9 cellular contexts compared by ENCODE assay signal in the genomic region with DNA sequence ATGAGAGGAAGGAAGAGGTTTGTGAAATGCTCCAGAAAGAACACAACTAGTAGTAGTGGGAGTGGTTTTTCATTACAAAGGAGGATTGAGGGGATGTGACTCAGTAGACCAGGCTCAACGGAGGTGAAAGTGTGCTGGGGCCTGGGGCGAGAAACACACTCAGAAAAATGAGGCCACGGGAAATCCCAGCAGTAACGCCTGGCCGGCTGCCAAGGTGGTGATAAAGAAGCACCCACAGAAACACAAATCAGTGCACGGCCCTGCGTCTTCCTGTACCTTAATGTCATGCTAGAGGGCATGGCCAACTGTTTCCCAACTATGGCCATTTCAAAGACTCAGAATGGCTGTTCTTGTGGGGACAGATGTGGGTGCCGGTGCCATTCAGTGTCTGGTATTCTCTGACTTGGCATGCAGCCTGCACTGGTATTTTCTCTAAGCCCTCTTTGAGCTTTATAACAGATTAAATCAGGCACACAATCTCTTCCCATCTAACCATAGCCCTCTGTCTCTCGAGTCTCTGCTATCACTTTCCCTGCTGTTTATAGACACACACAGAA. TPM values are rescaled to one million over a fixed set of nuclear protein-coding genes. Genes with fewer than 3 reads are reported as not detected.
DNase-seq lines count a peak whose midpoint lies in the region; ATAC-seq, FAIRE-seq and TF ChIP-seq lines count a peak whose summit lies in the region.
"Had no signal": no experiment of that assay in that cellular context is flagged by ENCODE, and none has a peak within 500 bp of the region (broad histone marks: within the 10 kb centered on the region; RNA-seq: fewer than 3 reads in every experiment).

No MANE protein-coding gene starts in this region.

- BruUV-seq in endothelial cell of umbilical vein (replicated peaks; lab: Mats Ljungman, UMichigan) (no TSS peak), HepG2 (replicated peaks; lab: Mats Ljungman, UMichigan) (no TSS peak)

- H3K9ac ChIP-seq in endothelial cell of umbilical vein (replicated peaks; ENCODE audit: extremely low read depth, insufficient read depth, low read length) (no peak overlapping the region), HepG2 (ENCODE audit: insufficient read depth, low read depth, low read length) (no peak overlapping the region)

- TF ChIP-seq EP300 in HepG2 (IDR thresholded peaks at IDR 0.05; ENCODE audit: low read depth in 2 of 2, low read length in 2 of 2) (no peak), HepG2 (CRISPR knock-in tag; IDR thresholded peaks at IDR 0.05; ENCODE audit: borderline replicate concordance) (no peak)

- in situ Hi-C loops in HepG2 (cut with HindIII; ENCODE audit: extremely low pct_ligation_motif_present, low pct_unique_long_range_greater_than_20kb): loop anchor here (5.0 kb wide), 1 partner anchor 648 kb away; no protein-coding TSS in a partner anchor

- H3K27me3 Mint-ChIP-seq in CD8-positive, alpha-beta T cell (ENCODE audit: low read depth): no peaks in the 10 kb centered on the region

- dilution Hi-C loops in endothelial cell of umbilical vein (cut with MboI; ENCODE audit: extremely low pct_ligation_motif_present, low sequenced_read_pairs): no loop called here

- no peak overlapping the region for H3K4me3 ChIP-seq in CD8-positive, alpha-beta T cell (ENCODE audit: low read depth, low read length)
- H3K4me3 ChIP-seq in endothelial cell of umbilical vein (replicated peaks in 1 of 3; ENCODE audit: insufficient read depth in 1 of 3, low read depth in 1 of 3, low read length in 3 of 3) (no peak overlapping the region), HepG2 (replicated peaks in 1 of 3; ENCODE audit: insufficient read depth in 1 of 3, low read depth in 2 of 3, low read length in 3 of 3) (no peak overlapping the region)
- H3K4me3 ChIP-seq: vagina had no signal

- peaks cover under 1% of the 10 kb centered on the region for H3K36me3 ChIP-seq in CD8-positive, alpha-beta T cell (ENCODE audit: insufficient read depth, low read length)
- H3K36me3 ChIP-seq in endothelial cell of umbilical vein (ENCODE audit: control insufficient read depth in 2 of 2, extremely low read depth in 1 of 2, insufficient read depth in 2 of 2, low read length in 2 of 2) (peaks cover 0 to 2% of the 10 kb centered on the region in 2 experiments), HepG2 (replicated peaks in 1 of 2; ENCODE audit: control insufficient read depth in 1 of 2, insufficient read depth in 2 of 2, low read length in 2 of 2) (peaks cover 4 to 17% of the 10 kb centered on the region in 2 experiments; a peak in 2 of 5 replicates)
- H3K36me3 ChIP-seq: vagina had no signal

- TF ChIP-seq POLR2A in endothelial cell of umbilical vein (IDR thresholded peaks at IDR 0.05; ENCODE audit: low read depth, low read length) (no peak), HepG2 (IDR thresholded peaks at IDR 0.05; ENCODE audit: insufficient read depth in 1 of 2, low read depth in 2 of 2, low read length in 2 of 2) (no peak)

- H2AFZ ChIP-seq in endothelial cell of umbilical vein (ENCODE audit: low read depth, low read length) (peak overlapping the region; percentile 47), HepG2 (ENCODE audit: low read length) (no peak overlapping the region)

- POLR2A ChIA-PET in CD8-positive, alpha-beta T cell (lab: Charles Lee): no interaction called here
- POLR2A ChIA-PET in endothelial cell of umbilical vein (lab: Charles Lee) (no interaction called here), HepG2 (lab: Yijun Ruan, JAX) (no interaction called here)

- peaks cover 4% of the 10 kb centered on the region for H3K4me1 Mint-ChIP-seq in CD8-positive, alpha-beta T cell (ENCODE audit: low read depth)

- H3K79me2 ChIP-seq in endothelial cell of umbilical vein (ENCODE audit: control insufficient read depth, insufficient read depth, low read length) (no peaks in the 10 kb centered on the region), HepG2 (ENCODE audit: insufficient read depth, low read length) (no peaks in the 10 kb centered on the region)

- DNase-seq in CD8-positive, alpha-beta T cell: peak; percentile 42 to 84 (median 72)
- DNase-seq in activated CD4-positive, alpha-beta T cell treated with anti-CD3 and anti-CD28 coated beads, Interleukin-2, amount 50 U/mL, for 4 hours: peak; percentile 80 to 84
- DNase-seq in endothelial cell of umbilical vein (ENCODE audit: low read depth, low spot score) (peak; percentile 85), NCI-H524 treated with DMSO at 0.1 percent for 48 hours (lab: John Stamatoyannopoulos, UW) (no peak), HepG2 (ENCODE audit: low spot score) (no peak)
- peak; percentile 64 for DNase-seq in stimulated activated CD8-positive, alpha-beta memory T cell treated with anti-CD3 and anti-CD28 coated beads, Interleukin-12 subunit alpha, Interleukin-12 subunit beta, amount 100 ng/mL, for 4 hours (ENCODE audit: low read depth)

- intact Hi-C loops in CD8-positive, alpha-beta T cell (cut with DNase I, micrococcal nuclease): loop anchor here in 1 of 2 experiments (5.0 kb wide), 1 partner anchor 183 kb away; no protein-coding TSS in a partner anchor
- intact Hi-C loops in endothelial cell of umbilical vein (cut with micrococcal nuclease): loop anchor here (2.0 to 5.0 kb wide), 3 partner anchors 403 to 978 kb away; a partner anchor contains a TSS
- intact Hi-C loops in HepG2 (cut with micrococcal nuclease; ENCODE audit: unreplicated experiment): no loop called here

- peaks cover 24% of the 10 kb centered on the region for H3K36me3 Mint-ChIP-seq in CD8-positive, alpha-beta T cell

- no peak overlapping the region for H3K4me3 Mint-ChIP-seq in CD8-positive, alpha-beta T cell

- H3K9me1 ChIP-seq in endothelial cell of umbilical vein (replicated peaks; ENCODE audit: control insufficient read depth, extremely low read depth, insufficient read depth, low read length): no peaks in the 10 kb centered on the region

- no peaks in the 10 kb centered on the region for H3K27me3 ChIP-seq in CD8-positive, alpha-beta T cell (ENCODE audit: insufficient read depth, low read length)
- H3K27me3 ChIP-seq in endothelial cell of umbilical vein (ENCODE audit: control insufficient read depth in 2 of 2, insufficient read depth in 2 of 2, low read length in 2 of 2): no peaks in the 10 kb centered on the region
- H3K27me3 ChIP-seq in HepG2 (ENCODE audit: control insufficient read depth in 1 of 2, insufficient read depth in 2 of 2, low read length in 2 of 2): no peaks in the 10 kb centered on the region
- H3K27me3 ChIP-seq: vagina had no signal

- ATAC-seq in CD8-positive, alpha-beta T cell: peak; percentile 58
- peak; percentile 78 for ATAC-seq in HG02884 (IDR thresholded peaks at IDR 0.05; ENCODE audit: unreplicated experiment)
- ATAC-seq in HG02840 (IDR thresholded peaks at IDR 0.05; ENCODE audit: low FRiP score, unreplicated experiment): no peak
- ATAC-seq in HepG2: no peak

- FAIRE-seq in endothelial cell of umbilical vein (lab: Jason Lieb, UNC): peak; percentile 93
- no peak for FAIRE-seq in HepG2 (lab: Jason Lieb, UNC)

- H3K9me3 ChIP-seq in CD8-positive, alpha-beta T cell (ENCODE audit: low read length): no peaks in the 10 kb centered on the region
- H3K9me3 ChIP-seq in endothelial cell of umbilical vein (replicated peaks; ENCODE audit: control insufficient read depth, insufficient read depth, low read length) (no peaks in the 10 kb centered on the region), HepG2 (ENCODE audit: low read length) (no peaks in the 10 kb centered on the region)
- H3K9me3 ChIP-seq: vagina had no signal

- H3K9me3 Mint-ChIP-seq in CD8-positive, alpha-beta T cell: no peaks in the 10 kb centered on the region

- TF ChIP-seq CTCF in CD8-positive, alpha-beta T cell (IDR thresholded peaks at IDR 0.05): no peak
- TF ChIP-seq CTCF in endothelial cell of umbilical vein (IDR thresholded peaks at IDR 0.05; ENCODE audit: extremely low read depth in 1 of 2, insufficient read depth in 1 of 2, low read depth in 1 of 2, low read length in 2 of 2): no peak
- no peak for TF ChIP-seq CTCF in HepG2 (CRISPR knock-in tag; IDR thresholded peaks at IDR 0.05)

- no peak for TF ChIP-seq RAD21 in HepG2 (CRISPR knock-in tag; IDR thresholded peaks at IDR 0.05)

- H3K27ac ChIP-seq in CD8-positive, alpha-beta T cell (ENCODE audit: low read depth, low read length): no peak overlapping the region
- H3K27ac ChIP-seq in endothelial cell of umbilical vein (ENCODE audit: insufficient read depth, low read depth, low read length) (peak overlapping the region; percentile 43), HepG2 (ENCODE audit: extremely low read length, insufficient read depth, low read length) (no peak overlapping the region)
- H3K27ac ChIP-seq: vagina had no signal

- H3K4me1 ChIP-seq in CD8-positive, alpha-beta T cell (ENCODE audit: insufficient read depth, low read length): peaks cover 13% of the 10 kb centered on the region
- H3K4me1 ChIP-seq in endothelial cell of umbilical vein (ENCODE audit: control insufficient read depth, extremely low read depth, insufficient read depth, low read length) (peaks cover 17% of the 10 kb centered on the region), HepG2 (ENCODE audit: insufficient read depth, low read length) (no peaks in the 10 kb centered on the region; the same call in 1 of the 2 replicates)

- H3K27ac Mint-ChIP-seq in CD8-positive, alpha-beta T cell: no peak overlapping the region

- CTCF ChIA-PET in CD8-positive, alpha-beta T cell (lab: Charles Lee): interaction anchor here (3.8 kb wide), 2 partner anchors 503 to 643 kb away, joined by 31 to 51 read pairs; no protein-coding TSS in a partner anchor
- CTCF ChIA-PET in endothelial cell of umbilical vein (lab: Charles Lee): interaction anchor here (1.8 kb wide), 1 partner anchor 550 kb away, joined by 7 read pairs; no protein-coding TSS in a partner anchor
- CTCF ChIA-PET in HepG2 (lab: Yijun Ruan, JAX; ENCODE audit: low intra/inter-chr PET ratio, low total read pairs): no interaction called here

- 96% methylated on average over 9 of the region's 9 CpGs for WGBS in HepG2 (ENCODE audit: low lambda C conversion rate)

- H4K20me1 ChIP-seq in endothelial cell of umbilical vein (replicated peaks; ENCODE audit: control insufficient read depth, extremely low read depth, insufficient read depth, low read length): no peaks in the 10 kb centered on the region
- no peaks in the 10 kb centered on the region for H4K20me1 ChIP-seq in HepG2 (ENCODE audit: insufficient read depth, low read length)

- peak overlapping the region; percentile 75 for H3K4me2 ChIP-seq in endothelial cell of umbilical vein (ENCODE audit: insufficient read depth, low read length)
- H3K4me2 ChIP-seq in HepG2 (ENCODE audit: low read depth, low read length): no peak overlapping the region

RNA-seq across cellular contexts. Expression of a gene that starts 38.2 kb away (rescaled TPM):
- total RNA-seq in CD8-positive, alpha-beta T cell: 1 to 10 TPM; 8.5 to 8.6 TPM
- total RNA-seq in endothelial cell of umbilical vein: 12.4 and 12.7 TPM in 2 replicates
- 4.3 and 4.7 TPM in 2 replicates for polyA plus RNA-seq in endothelial cell of umbilical vein
- polyA plus RNA-seq in endothelial cell of umbilical vein (2011; cell fraction: cytosol; rRNA removed): 4.7 and 4.8 TPM in 2 replicates
- 9.7 and 10.6 TPM in 2 replicates for polyA plus RNA-seq in endothelial cell of umbilical vein (2011; cell fraction: nucleus; rRNA removed)
- 4.8 and 7.2 TPM in 2 replicates for polyA plus RNA-seq in endothelial cell of umbilical vein (2012)
- 14.9 and 15.4 TPM in 2 replicates for polyA minus RNA-seq in endothelial cell of umbilical vein
- 20.4 TPM for polyA minus RNA-seq in endothelial cell of umbilical vein (2011; cell fraction: cytosol; rRNA and poly(A)+ RNA removed)
- polyA minus RNA-seq in endothelial cell of umbilical vein (2011; cell fraction: nucleus; rRNA and poly(A)+ RNA removed): 12.4 and 16.0 TPM in 2 replicates
- total RNA-seq in HepG2 (2016; rRNA removed; fragmentation: Illumina TruSeq; extraction: Trizol): 17.6 and 17.9 TPM in 2 replicates
- 1.1 and 1.6 TPM in 2 replicates for total RNA-seq in HepG2 (2016; cell fraction: cytosol; rRNA removed; fragmentation: Illumina TruSeq; extraction: Trizol; ENCODE audit: low read depth)
- total RNA-seq in HepG2 (2016; cell fraction: insoluble cytoplasmic fraction; rRNA removed; fragmentation: Illumina TruSeq; extraction: Trizol): 17.2 and 17.6 TPM in 2 replicates
- 4.1 and 4.2 TPM in 2 replicates for total RNA-seq in HepG2 (2016; cell fraction: membrane; rRNA removed; fragmentation: Illumina TruSeq; extraction: Trizol)
- total RNA-seq in HepG2 (2016; cell fraction: nucleus; rRNA removed; fragmentation: Illumina TruSeq; extraction: Trizol): 18.1 and 23.3 TPM in 2 replicates
- 3.9 and 4.0 TPM in 2 replicates for polyA plus RNA-seq in HepG2 (2011; rRNA removed)
- polyA plus RNA-seq in HepG2 (2011; cell fraction: cytosol; rRNA removed): 3.3 and 4.5 TPM in 2 replicates
- polyA plus RNA-seq in HepG2 (2011; cell fraction: nucleus; rRNA removed): 5.7 and 6.2 TPM in 2 replicates
- polyA plus RNA-seq in HepG2 (2012): 4.1 and 5.4 TPM in 2 replicates
- polyA plus RNA-seq in HepG2 (2016; cell fraction: cytosol; fragmentation: Illumina TruSeq; extraction: Trizol; ENCODE audit: low read depth): 0.28 and 0.29 TPM in 2 replicates
- 8.1 and 9.3 TPM in 2 replicates for polyA plus RNA-seq in HepG2 (2016; cell fraction: insoluble cytoplasmic fraction; fragmentation: Illumina TruSeq; extraction: Trizol; ENCODE audit: low read depth)
- polyA plus RNA-seq in HepG2 (2016; cell fraction: membrane; fragmentation: Illumina TruSeq; extraction: Trizol; ENCODE audit: low read depth): 0.63 and 0.86 TPM in 2 replicates
- polyA plus RNA-seq in HepG2 (2016; cell fraction: nucleus; fragmentation: Illumina TruSeq; extraction: Trizol; ENCODE audit: insufficient read depth, low read depth): 15.0 and 20.4 TPM in 2 replicates
- 21.0 and 54.3 TPM in 2 replicates for polyA minus RNA-seq in HepG2 (2011; rRNA and poly(A)+ RNA removed; ENCODE audit: low replicate concordance)
- polyA minus RNA-seq in HepG2 (2011; cell fraction: cytosol; rRNA and poly(A)+ RNA removed): 5.5 and 8.0 TPM in 2 replicates
- 20.3 and 25.4 TPM in 2 replicates for polyA minus RNA-seq in HepG2 (2011; cell fraction: nucleus; rRNA and poly(A)+ RNA removed)

RNA-seq across cellular contexts. Expression of a gene that starts 38.3 kb away (rescaled TPM):
- total RNA-seq in CD8-positive, alpha-beta T cell: 10 to 100 TPM; 25.4 to 28.0 TPM
- 20.3 and 24.8 TPM in 2 replicates for total RNA-seq in endothelial cell of umbilical vein
- 19.7 and 21.1 TPM in 2 replicates for polyA plus RNA-seq in endothelial cell of umbilical vein
- 20.0 and 21.0 TPM in 2 replicates for polyA plus RNA-seq in endothelial cell of umbilical vein (2011; cell fraction: cytosol; rRNA removed)
- polyA plus RNA-seq in endothelial cell of umbilical vein (2011; cell fraction: nucleus; rRNA removed): 29.7 and 30.2 TPM in 2 replicates
- polyA plus RNA-seq in endothelial cell of umbilical vein (2012): 12.1 and 17.9 TPM in 2 replicates
- polyA minus RNA-seq in endothelial cell of umbilical vein: 31.6 and 42.2 TPM in 2 replicates
- 16.0 TPM for polyA minus RNA-seq in endothelial cell of umbilical vein (2011; cell fraction: cytosol; rRNA and poly(A)+ RNA removed)
- 15.8 and 22.1 TPM in 2 replicates for polyA minus RNA-seq in endothelial cell of umbilical vein (2011; cell fraction: nucleus; rRNA and poly(A)+ RNA removed)
- total RNA-seq in HepG2 (2016; rRNA removed; fragmentation: Illumina TruSeq; extraction: Trizol): 16.8 and 18.2 TPM in 2 replicates
- total RNA-seq in HepG2 (2016; cell fraction: cytosol; rRNA removed; fragmentation: Illumina TruSeq; extraction: Trizol; ENCODE audit: low read depth): 3.1 and 3.3 TPM in 2 replicates
- total RNA-seq in HepG2 (2016; cell fraction: insoluble cytoplasmic fraction; rRNA removed; fragmentation: Illumina TruSeq; extraction: Trizol): 16.0 and 19.8 TPM in 2 replicates
- total RNA-seq in HepG2 (2016; cell fraction: membrane; rRNA removed; fragmentation: Illumina TruSeq; extraction: Trizol): 15.0 and 16.4 TPM in 2 replicates
- total RNA-seq in HepG2 (2016; cell fraction: nucleus; rRNA removed; fragmentation: Illumina TruSeq; extraction: Trizol): 14.5 and 15.1 TPM in 2 replicates
- 10.8 and 12.2 TPM in 2 replicates for polyA plus RNA-seq in HepG2 (2011; rRNA removed)
- 9.5 and 9.7 TPM in 2 replicates for polyA plus RNA-seq in HepG2 (2011; cell fraction: cytosol; rRNA removed)
- polyA plus RNA-seq in HepG2 (2011; cell fraction: nucleus; rRNA removed): 8.8 and 12.5 TPM in 2 replicates
- 7.0 and 7.1 TPM in 2 replicates for polyA plus RNA-seq in HepG2 (2012)
- polyA plus RNA-seq in HepG2 (2016; cell fraction: cytosol; fragmentation: Illumina TruSeq; extraction: Trizol; ENCODE audit: low read depth): 2.1 and 3.0 TPM in 2 replicates
- polyA plus RNA-seq in HepG2 (2016; cell fraction: insoluble cytoplasmic fraction; fragmentation: Illumina TruSeq; extraction: Trizol; ENCODE audit: low read depth): 15.3 and 17.3 TPM in 2 replicates
- polyA plus RNA-seq in HepG2 (2016; cell fraction: membrane; fragmentation: Illumina TruSeq; extraction: Trizol; ENCODE audit: low read depth): 9.5 and 9.9 TPM in 2 replicates
- 18.4 and 20.6 TPM in 2 replicates for polyA plus RNA-seq in HepG2 (2016; cell fraction: nucleus; fragmentation: Illumina TruSeq; extraction: Trizol; ENCODE audit: insufficient read depth, low read depth)
- polyA minus RNA-seq in HepG2 (2011; rRNA and poly(A)+ RNA removed; ENCODE audit: low replicate concordance): 27.2 and 62.1 TPM in 2 replicates
- 7.0 and 7.6 TPM in 2 replicates for polyA minus RNA-seq in HepG2 (2011; cell fraction: cytosol; rRNA and poly(A)+ RNA removed)
- polyA minus RNA-seq in HepG2 (2011; cell fraction: nucleus; rRNA and poly(A)+ RNA removed): 19.6 and 22.8 TPM in 2 replicates

Comparison
In these comparisons a context has a peak if more than half of its experiments do, and no peak if none do; other contexts are left out.
1. ATAC-seq: peak in CD8-positive, alpha-beta T cell (single experiment) and HG02884 (single experiment); none in HG02840 (single experiment) and HepG2 (single experiment).
2. DNase-seq: peak in CD8-positive, alpha-beta T cell (7 of 7), activated CD4-positive, alpha-beta T cell treated with anti-CD3 and anti-CD28 coated beads, Interleukin-2, amount 50 U/mL, for 4 hours (2 of 2), endothelial cell of umbilical vein (single experiment) and stimulated activated CD8-positive, alpha-beta memory T cell treated with anti-CD3 and anti-CD28 coated beads, Interleukin-12 subunit alpha, Interleukin-12 subunit beta, amount 100 ng/mL, for 4 hours (single experiment); none in NCI-H524 treated with DMSO at 0.1 percent for 48 hours (single experiment) and HepG2 (single experiment).